ENCODE assay signal across 30 cellular contexts in the genomic region with DNA sequence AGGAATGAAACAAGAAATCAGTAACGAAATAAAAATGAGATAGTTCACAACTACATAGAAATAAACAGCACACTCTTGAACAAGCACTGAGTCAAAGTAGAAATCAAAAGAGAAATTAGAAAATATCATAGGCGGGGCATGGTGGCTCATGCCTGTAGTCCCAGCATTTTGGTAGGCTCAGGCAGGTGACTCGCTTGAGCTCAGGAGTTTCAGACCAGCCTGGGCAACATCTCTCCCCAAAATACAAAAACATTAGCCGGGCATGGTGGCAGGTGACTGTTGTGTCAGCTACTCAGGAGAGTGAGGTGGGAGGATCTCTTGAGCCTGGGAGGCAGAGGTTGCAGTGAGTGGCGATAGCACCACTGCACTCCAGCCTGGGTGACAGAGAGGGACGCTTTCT.
"Had no signal": no experiment of that assay in that cellular context is flagged by ENCODE, and none has a peak within 500 bp of the region (broad histone marks: within the 10 kb centered on the region; RNA-seq: fewer than 3 reads in every experiment).

No MANE protein-coding gene starts in this region.

- FAIRE-seq: endometrium, endothelial cell of umbilical vein had no signal

- H3K27ac ChIP-seq: body of pancreas, cardiac muscle cell, colonic mucosa, gastrocnemius medialis, heart left ventricle, VCaP had no signal

- H3K4me3 ChIP-seq: body of pancreas, cardiac muscle cell, colonic mucosa, gastrocnemius medialis, heart left ventricle had no signal

- DNase-seq: activated CD4-positive, alpha-beta T cell treated with anti-CD3 and anti-CD28 coated beads for 1 hour; activated CD4-positive, alpha-beta T cell treated with anti-CD3 and anti-CD28 coated beads for 4 hours; activated CD4-positive, alpha-beta T cell treated with anti-CD3 and anti-CD28 coated beads, Interleukin-2, amount 10 ng/mL, durations not matched to agents 7 days and 5 days; activated CD4-positive, alpha-beta T cell treated with anti-CD3 and anti-CD28 coated beads, Interleukin-2, amount 50 U/mL, for 4 hours; activated CD8-positive, alpha-beta memory T cell treated with anti-CD3 and anti-CD28 coated beads for 24 hours; activated CD8-positive, alpha-beta T cell treated with anti-CD3 and anti-CD28 coated beads for 36 hours; activated effector memory CD4-positive, alpha-beta T cell treated with Interleukin-2 at 50 U/mL for 16 hours; activated gamma-delta T cell treated with Interleukin-2 at 50 U/mL for 16 hours; activated naive CD4-positive, alpha-beta T cell treated with anti-CD3 and anti-CD28 coated beads, Interleukin-2, amount 50 U/mL, for 16 hours; activated naive CD4-positive, alpha-beta T cell treated with Interleukin-2 at 50 U/mL for 16 hours; activated T-cell treated with anti-CD3 and anti-CD28 coated beads, Interleukin-2, amount 50 U/mL, for 4 hours; amniotic stem cell; anterior cingulate cortex; body of pancreas; central memory CD4-positive, alpha-beta T cell; cerebellar nuclear complex; colonic mucosa; effector CD8-positive, alpha-beta T cell; foreskin fibroblast; gastrocnemius medialis; glutamatergic neuron; heart left ventricle; T-helper 2 cell had no signal

- H3K4me1 ChIP-seq: body of pancreas, colonic mucosa, gastrocnemius medialis, heart left ventricle had no signal

- H3K27me3 ChIP-seq: body of pancreas, cardiac muscle cell, colonic mucosa, gastrocnemius medialis, heart left ventricle had no signal

- H3K36me3 ChIP-seq: cardiac muscle cell, colonic mucosa, gastrocnemius medialis, heart left ventricle had no signal

- H3K9me3 ChIP-seq: body of pancreas, colonic mucosa, gastrocnemius medialis, heart left ventricle had no signal

- ATAC-seq: activated CD8-positive, alpha-beta T cell treated with anti-CD3 and anti-CD28 coated beads for 36 hours; activated T-cell treated with anti-CD3 and anti-CD28 coated beads, Interleukin-2, amount 50 U/mL, for 4 hours; activated T-helper 17 cell treated with anti-CD3 and anti-CD28 coated beads, Interleukin-2, amount 50 U/mL, for 72 hours; body of pancreas; esophagus mucosa; gastrocnemius medialis; heart left ventricle; WTC11 had no signal
